In genomic region chr1:153977250-153978240, GRCh38 we compare ENCODE assay signal across 8 cellular contexts. TPM values are rescaled to one million over a fixed set of nuclear protein-coding genes. Genes with fewer than 3 reads are reported as not detected.
DNase-seq lines count a peak whose midpoint lies in the region; ATAC-seq and TF ChIP-seq lines count a peak whose summit lies in the region.

JTB (minus strand) TSS chr1:153977674; CDS start chr1:153977252, 422 bp downstream.

- H3K36me3 Mint-ChIP-seq in activated T-cell treated with anti-CD3 and anti-CD28 coated beads, Interleukin-2, amount 50 U/mL, for 4 hours (ENCODE audit: insufficient read depth), result peaks cover 23% of the 10 kb centered on the region

- peak; percentile 87 to 91 for TF ChIP-seq POLR2A in Peyer's patch (IDR thresholded peaks at IDR 0.05)

- H3K9ac ChIP-seq in muscle layer of colon (ENCODE audit: low read length), result peak within 1 kb of the TSS; percentile 95

- in situ Hi-C loops in KBM-7 (cut with MboI; ENCODE audit: low pct_unique_long_range_greater_than_20kb, low sequenced_read_pairs), result no loop called here

- H3K9me3 ChIP-seq in Peyer's patch (no peaks in the 10 kb centered on the region), muscle layer of colon (ENCODE audit: low read length) (no peaks in the 10 kb centered on the region)

- H3K4me3 ChIP-seq in Peyer's patch (peak within 1 kb of the TSS; percentile 90 to 97 (median 92)), muscle layer of colon (ENCODE audit: low read depth in 1 of 2, low read length in 2 of 2) (peak within 1 kb of the TSS; percentile 86 to 97)

- peak within 1 kb of the TSS; percentile 97 for H3K4me3 Mint-ChIP-seq in activated T-cell treated with anti-CD3 and anti-CD28 coated beads, Interleukin-2, amount 50 U/mL, for 4 hours

- H3K36me3 ChIP-seq in Peyer's patch (peaks cover 0 to 12% (median 0%) of the 10 kb centered on the region in 3 donors), muscle layer of colon (ENCODE audit: insufficient read depth, low read length) (peaks cover 42% of the 10 kb centered on the region)

- peak in 1 of 6 experiments; percentile 18 for TF ChIP-seq CTCF in Peyer's patch (IDR thresholded peaks at IDR 0.05)

- H3K27me3 ChIP-seq in Peyer's patch (no peaks in the 10 kb centered on the region), muscle layer of colon (ENCODE audit: control insufficient read depth in 1 of 2, insufficient read depth in 2 of 2, low read length in 2 of 2) (no peaks in the 10 kb centered on the region)

- H3K4me1 ChIP-seq in Peyer's patch (peaks cover 0 to 19% (median 6%) of the 10 kb centered on the region in 4 donors), muscle layer of colon (ENCODE audit: insufficient read depth, low read length) (peaks cover 20% of the 10 kb centered on the region)

- H3K4me1 Mint-ChIP-seq in activated T-cell treated with anti-CD3 and anti-CD28 coated beads, Interleukin-2, amount 50 U/mL, for 4 hours (ENCODE audit: low read depth), result peaks cover 29% of the 10 kb centered on the region

- no peaks in the 10 kb centered on the region for H3K27me3 Mint-ChIP-seq in activated T-cell treated with anti-CD3 and anti-CD28 coated beads, Interleukin-2, amount 50 U/mL, for 4 hours (ENCODE audit: low read depth)

- H3K9me3 Mint-ChIP-seq in activated T-cell treated with anti-CD3 and anti-CD28 coated beads, Interleukin-2, amount 50 U/mL, for 4 hours, result no peaks in the 10 kb centered on the region

- DNase-seq in COLO829 (ENCODE audit: low spot score) (peak; percentile 87), KBM-7 (peak; percentile 85), Peyer's patch (peak; percentile 91 to 96 (median 95))
- DNase-seq in activated T-cell treated with anti-CD3 and anti-CD28 coated beads, Interleukin-2, amount 50 U/mL, for 4 hours, result peak; percentile 81
- peak; percentile 64 to 81 for DNase-seq in stimulated activated CD8-positive, alpha-beta memory T cell treated with anti-CD3 and anti-CD28 coated beads, Interleukin-7, amount 100 ng/mL, for 48 hours (ENCODE audit: extremely low read depth in 1 of 2, low read depth in 1 of 2)

- ATAC-seq in GM21515 (IDR thresholded peaks at IDR 0.05; ENCODE audit: unreplicated experiment) (peak; percentile 70), esophagus mucosa (peak; percentile 91)
- ATAC-seq in activated T-cell treated with anti-CD3 and anti-CD28 coated beads, Interleukin-2, amount 50 U/mL, for 4 hours, result peak; percentile 94 to 96

- H3K27ac ChIP-seq in Peyer's patch (peak within 1 kb of the TSS; percentile 89 to 96 (median 92)), muscle layer of colon (ENCODE audit: low read depth, low read length) (peak within 1 kb of the TSS; percentile 96)

RNA-seq across cellular contexts. Expression of gene JTB, which starts in this region (rescaled TPM):
- total RNA-seq in Peyer's patch (100 to 1,000 TPM; 172 to 321 (median 193) TPM), esophagus mucosa (73.2 TPM)
- 100 to 1,000 TPM; 257 to 294 (median 273) TPM for total RNA-seq in activated T-cell treated with anti-CD3 and anti-CD28 coated beads, Interleukin-2, amount 50 U/mL, for 4 hours

Comparison
In these comparisons a context has a peak if more than half of its experiments do, and no peak if none do; other contexts are left out.
1. Peak in every context shown above with its lines: DNase-seq, ATAC-seq, H3K4me3 ChIP-seq and H3K27ac ChIP-seq.